Comparison of ENCODE assay signal across 34 cellular contexts in genomic region chr14:21083565-21084325, GRCh38. TPM values are rescaled to one million over a fixed set of nuclear protein-coding genes. Genes with fewer than 3 reads are reported as not detected.
DNase-seq lines count a peak whose midpoint lies in the region; TF ChIP-seq lines count a peak whose summit lies in the region.
"Had no signal": no experiment of that assay in that cellular context is flagged by ENCODE, and none has a peak within 500 bp of the region (broad histone marks: within the 10 kb centered on the region; RNA-seq: fewer than 3 reads in every experiment).

No MANE protein-coding gene starts in this region.

- H3K79me2 ChIP-seq in hepatocyte (no peaks in the 10 kb centered on the region), neural progenitor cell (ENCODE audit: low read depth) (no peaks in the 10 kb centered on the region)

- H3K27ac Mint-ChIP-seq in CD14-positive monocyte (peak overlapping the region; percentile 94 to 99 (median 98)), neural progenitor cell (peak overlapping the region; percentile 47)
- H3K27ac Mint-ChIP-seq: activated CD8-positive, alpha-beta T cell treated with anti-CD3 and anti-CD28 coated beads for 36 hours; natural killer cell treated with Interleukin-12 subunit alpha and Interleukin-12 subunit beta and Interleukin-15 and Interleukin-18, amount 100 ng/mL, for 72 hours had no signal

- H3K27me3 Mint-ChIP-seq in CD14-positive monocyte (ENCODE audit: low read depth in 3 of 3) (peaks cover 1 to 4% (median 3%) of the 10 kb centered on the region in 3 donors), neural progenitor cell (ENCODE audit: insufficient read depth, low read depth) (peaks cover 11% of the 10 kb centered on the region)
- H3K27me3 Mint-ChIP-seq: activated CD8-positive, alpha-beta T cell treated with anti-CD3 and anti-CD28 coated beads for 36 hours had no signal

- H3K9ac ChIP-seq in neural progenitor cell, result no peak overlapping the region
- H3K9ac ChIP-seq: KMS-11, parathyroid adenoma had no signal

- peaks cover 27% of the 10 kb centered on the region for H3K4me1 ChIP-seq in SJSA1 (replicated peaks)
- no peaks in the 10 kb centered on the region for H3K4me1 ChIP-seq in hepatocyte (ENCODE audit: insufficient read depth)
- peaks cover 4% of the 10 kb centered on the region for H3K4me1 ChIP-seq in neural progenitor cell

- H3K4me1 Mint-ChIP-seq in CD14-positive monocyte, result peaks cover 42% of the 10 kb centered on the region
- H3K4me1 Mint-ChIP-seq in neural progenitor cell, result peaks cover 26% of the 10 kb centered on the region

- H3F3A ChIP-seq in neural progenitor cell (ENCODE audit: low read depth), result peaks cover 33% of the 10 kb centered on the region

- intact Hi-C loops in CD14-positive monocyte (cut with micrococcal nuclease) (no loop called here), posterior cingulate gyrus (cut with DNase I) (no loop called here)

- H4K20me1 ChIP-seq in hepatocyte (ENCODE audit: insufficient read depth, poor library complexity, severe bottlenecking) (no peaks in the 10 kb centered on the region), neural progenitor cell (ENCODE audit: low read depth) (peaks cover 21% of the 10 kb centered on the region)

- TF ChIP-seq CTCF in CD14-positive monocyte (IDR thresholded peaks at IDR 0.05) (no peak), hepatocyte (IDR thresholded peaks at IDR 0.05; ENCODE audit: poor library complexity) (no peak), neural progenitor cell (IDR thresholded peaks at IDR 0.05) (no peak)

- H3K4me2 ChIP-seq in hepatocyte (no peak overlapping the region), neural progenitor cell (no peak overlapping the region)
- H3K4me2 ChIP-seq: A549, KMS-11, PC-9 had no signal

- H3K27ac ChIP-seq in SJSA1 (peak overlapping the region; percentile 51; the same call in 1 of the 2 replicates), hepatocyte (peak overlapping the region; percentile 62), neural progenitor cell (no peak overlapping the region)
- H3K27ac ChIP-seq: A549, coronary artery, KMS-11, parathyroid adenoma, PC-9 had no signal

- WGBS in hepatocyte (ENCODE audit: low lambda C conversion rate, missing lambda C conversion rate), result 86% methylated on average over 11 of the region's 11 CpGs

- no peaks in the 10 kb centered on the region for H3K9me3 ChIP-seq in SJSA1 (replicated peaks)
- no peaks in the 10 kb centered on the region for H3K9me3 ChIP-seq in hepatocyte (ENCODE audit: low read depth)
- no peaks in the 10 kb centered on the region for H3K9me3 ChIP-seq in neural progenitor cell (ENCODE audit: low read depth)
- H3K9me3 ChIP-seq: A549, MG63, tibial nerve had no signal

- H3K9me3 Mint-ChIP-seq in CD14-positive monocyte, result peaks cover 0 to 3% (median 0%) of the 10 kb centered on the region in 7 donors
- H3K9me3 Mint-ChIP-seq in neural progenitor cell, result peaks cover 8% of the 10 kb centered on the region
- H3K9me3 Mint-ChIP-seq: activated CD8-positive, alpha-beta T cell treated with anti-CD3 and anti-CD28 coated beads for 36 hours; activated naive CD4-positive, alpha-beta T cell treated with anti-CD3 and anti-CD28 coated beads, Interleukin-2, amount 50 U/mL, for 72 hours; natural killer cell treated with Interleukin-12 subunit alpha and Interleukin-12 subunit beta and Interleukin-15 and Interleukin-18, amount 100 ng/mL, for 72 hours had no signal

- H3K4me3 ChIP-seq in SJSA1 (no peak overlapping the region), hepatocyte (no peak overlapping the region), neural progenitor cell (no peak overlapping the region)
- H3K4me3 ChIP-seq: A549, coronary artery, GM12878, MG63, PC-9, tibial nerve had no signal

- H3K4me3 Mint-ChIP-seq in CD14-positive monocyte (no peak overlapping the region), neural progenitor cell (no peak overlapping the region)
- H3K4me3 Mint-ChIP-seq: activated CD8-positive, alpha-beta T cell treated with anti-CD3 and anti-CD28 coated beads for 36 hours; natural killer cell treated with Interleukin-12 subunit alpha and Interleukin-12 subunit beta and Interleukin-15 and Interleukin-18, amount 100 ng/mL, for 72 hours had no signal

- no peaks in the 10 kb centered on the region for H3K9me2 ChIP-seq in hepatocyte (replicated peaks; ENCODE audit: insufficient read depth)

- H3K36me3 ChIP-seq in SJSA1 (peaks cover 97% of the 10 kb centered on the region), hepatocyte (replicated peaks; ENCODE audit: insufficient read depth, low read depth) (no peaks in the 10 kb centered on the region), neural progenitor cell (peaks cover 2% of the 10 kb centered on the region)
- H3K36me3 ChIP-seq: MG63 had no signal

- no peak overlapping the region for H2AFZ ChIP-seq in hepatocyte
- no peak overlapping the region for H2AFZ ChIP-seq in neural progenitor cell (replicated peaks)
- H2AFZ ChIP-seq: parathyroid adenoma, PC-9 had no signal

- DNase-seq in CD14-positive monocyte (ENCODE audit: low spot score) (no peak), SJSA1 (ENCODE audit: low read depth in 1 of 2, low spot score in 2 of 2) (no peak), hepatocyte (ENCODE audit: low spot score) (no peak), neural progenitor cell (ENCODE audit: low spot score) (no peak), posterior cingulate gyrus (no peak), amygdala (lab: John Stamatoyannopoulos, UW) (no peak), mucosa of gallbladder (ENCODE audit: low spot score) (no peak), NCI-H128 (lab: John Stamatoyannopoulos, UW; ENCODE audit: unreplicated experiment) (no peak)
- DNase-seq: activated CD8-positive, alpha-beta T cell treated with anti-CD3 and anti-CD28 coated beads for 36 hours; anterior cingulate cortex; DMS 273 treated with DMSO at 0.1 percent for 48 hours; effector memory CD4-positive, alpha-beta T cell; erythroblast; kidney; MG63; NCI-H1105 treated with DMSO at 0.1 percent for 48 hours; NCI-H1930; NCI-H526; PC-9; right cardiac atrium; SHP77; stimulated activated CD4-positive, alpha-beta T cell treated with anti-CD3 and anti-CD28 coated beads, Interleukin-4, amount 100 ng/mL, for 1 hour; SW 1271; T-helper 9 cell had no signal

- H3K27me3 ChIP-seq in SJSA1 (replicated peaks) (no peaks in the 10 kb centered on the region), hepatocyte (no peaks in the 10 kb centered on the region), neural progenitor cell (no peaks in the 10 kb centered on the region)
- H3K27me3 ChIP-seq: MG63, tibial nerve had no signal

- H3K36me3 Mint-ChIP-seq in CD14-positive monocyte (peaks cover 64 to 92% of the 10 kb centered on the region in 2 donors), neural progenitor cell (peaks cover 63% of the 10 kb centered on the region)
- H3K36me3 Mint-ChIP-seq: activated naive CD4-positive, alpha-beta T cell treated with anti-CD3 and anti-CD28 coated beads, Interleukin-2, amount 50 U/mL, for 72 hours; natural killer cell treated with Interleukin-12 subunit alpha and Interleukin-12 subunit beta and Interleukin-15 and Interleukin-18, amount 100 ng/mL, for 72 hours had no signal

RNA-seq across cellular contexts. Expression of gene ARHGEF40, which starts 13.6 kb away (rescaled TPM):
- polyA plus RNA-seq in CD14-positive monocyte (10 to 100 TPM; 12.1 to 15.3 TPM), hepatocyte (36.7 and 38.1 TPM in 2 replicates)
- total RNA-seq in SJSA1 (2014; rRNA removed; shearing (Covaris generic)), result 38.7 and 42.2 TPM in 2 replicates
- total RNA-seq in hepatocyte (36.0 and 53.7 TPM in 2 replicates), neural progenitor cell (ENCODE audit: low replicate concordance) (15.0 and 46.0 TPM in 2 replicates), mucosa of gallbladder (124 TPM)

RNA-seq across cellular contexts. Expression of gene ZNF219, which starts 14.7 kb away (rescaled TPM):
- polyA plus RNA-seq in CD14-positive monocyte (under 1 TPM; 0.49 to 0.68 TPM), hepatocyte (24.4 and 25.1 TPM in 2 replicates)
- total RNA-seq in SJSA1 (2014; rRNA removed; shearing (Covaris generic)), result 3.2 and 16.8 TPM in 2 replicates
- total RNA-seq in hepatocyte (29.5 and 52.8 TPM in 2 replicates), neural progenitor cell (ENCODE audit: low replicate concordance) (46.2 and 231 TPM in 2 replicates), mucosa of gallbladder (57.5 TPM)

RNA-seq across cellular contexts. Expression of gene TMEM253, which starts 17.1 kb away (rescaled TPM):
- polyA plus RNA-seq in CD14-positive monocyte (not detected), hepatocyte (5.4 and 7.8 TPM in 2 replicates)
- not detected in 2 replicates for total RNA-seq in SJSA1 (2014; rRNA removed; shearing (Covaris generic))
- total RNA-seq in hepatocyte (1.9 and 4.9 TPM in 2 replicates), neural progenitor cell (ENCODE audit: low replicate concordance) (0.22 and 1.3 TPM in 2 replicates), mucosa of gallbladder (4.3 TPM)
- total RNA-seq: activated CD8-positive, alpha-beta T cell treated with anti-CD3 and anti-CD28 coated beads for 36 hours; GM12878; natural killer cell treated with Interleukin-12 subunit alpha and Interleukin-12 subunit beta and Interleukin-15 and Interleukin-18, amount 100 ng/mL, for 72 hours had no signal

RNA-seq across cellular contexts. Expression of gene RNASE8, which starts 26.1 kb away (rescaled TPM):
- not detected for polyA plus RNA-seq in CD14-positive monocyte
- not detected in 2 replicates for total RNA-seq in SJSA1 (2014; rRNA removed; shearing (Covaris generic))
- total RNA-seq in hepatocyte, result not detected in 2 replicates
- not detected in 2 replicates for polyA plus RNA-seq in hepatocyte
- not detected in 2 replicates for total RNA-seq in neural progenitor cell (ENCODE audit: low replicate concordance)
- not detected for total RNA-seq in mucosa of gallbladder
- total RNA-seq: activated CD8-positive, alpha-beta T cell treated with anti-CD3 and anti-CD28 coated beads for 36 hours; activated naive CD4-positive, alpha-beta T cell treated with anti-CD3 and anti-CD28 coated beads, Interleukin-2, amount 50 U/mL, for 72 hours; GM12878; H1; kidney; lower leg skin; natural killer cell treated with Interleukin-12 subunit alpha and Interleukin-12 subunit beta and Interleukin-15 and Interleukin-18, amount 100 ng/mL, for 72 hours; PC-9; right cardiac atrium; tibial nerve had no signal
- polyA plus RNA-seq: A549, GM12878, H1, right cardiac atrium had no signal

RNA-seq across cellular contexts. Expression of gene RNASE7, which starts 41.6 kb away (rescaled TPM):
- polyA plus RNA-seq in CD14-positive monocyte (not detected), hepatocyte (not detected in 2 replicates)
- not detected in 2 replicates for total RNA-seq in SJSA1 (2014; rRNA removed; shearing (Covaris generic))
- total RNA-seq in hepatocyte (not detected in 2 replicates), neural progenitor cell (ENCODE audit: low replicate concordance) (not detected in 2 replicates), mucosa of gallbladder (22.1 TPM)
- total RNA-seq: activated CD8-positive, alpha-beta T cell treated with anti-CD3 and anti-CD28 coated beads for 36 hours; activated naive CD4-positive, alpha-beta T cell treated with anti-CD3 and anti-CD28 coated beads, Interleukin-2, amount 50 U/mL, for 72 hours; GM12878; H1; kidney; natural killer cell treated with Interleukin-12 subunit alpha and Interleukin-12 subunit beta and Interleukin-15 and Interleukin-18, amount 100 ng/mL, for 72 hours; PC-9; right cardiac atrium; tibial nerve had no signal
- polyA plus RNA-seq: A549, GM12878, H1, right cardiac atrium had no signal
